In the genomic region with DNA sequence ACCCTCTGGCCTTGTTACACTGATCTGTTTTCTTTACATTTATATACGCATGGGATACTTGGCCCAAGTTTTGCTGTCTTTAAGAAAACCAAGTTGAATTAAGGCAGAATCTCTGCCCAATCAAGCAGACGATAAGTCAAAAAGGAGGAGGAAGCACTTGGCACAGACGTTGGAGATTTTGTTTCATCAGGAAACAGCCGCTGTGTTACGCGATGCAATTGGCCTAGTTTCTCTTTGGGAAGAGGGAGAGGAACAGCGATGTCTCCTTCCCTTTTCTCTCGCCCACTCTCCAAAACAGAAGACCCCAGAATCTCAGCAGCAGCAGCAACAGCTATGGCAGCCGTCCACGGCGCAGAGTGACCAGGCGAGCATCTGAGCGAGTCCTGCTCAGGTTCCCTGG, we compare ENCODE assay signal across 16 cellular contexts. TPM values are rescaled to one million over a fixed set of nuclear protein-coding genes. Genes with fewer than 3 reads are reported as not detected.
DNase-seq lines count a peak whose midpoint lies in the region; ATAC-seq and TF ChIP-seq lines count a peak whose summit lies in the region.
"Had no signal": no experiment of that assay in that cellular context is flagged by ENCODE, and none has a peak within 500 bp of the region (broad histone marks: within the 10 kb centered on the region; RNA-seq: fewer than 3 reads in every experiment).

No MANE protein-coding gene starts in this region.

- 64 to 65% methylated on average over 13 of the region's 13 CpGs for WGBS in tibial nerve, 2 donors

- no peak overlapping the region for H3K4me3 ChIP-seq in tibial nerve
- H3K4me3 ChIP-seq: K562, ovary had no signal

- CTCF ChIA-PET in RWPE1 (lab: Yijun Ruan, JAX): no interaction called here

- no peaks in the 10 kb centered on the region for H3K9me3 ChIP-seq in tibial nerve
- H3K9me3 ChIP-seq: ovary had no signal

- H3K27me3 ChIP-seq in tibial nerve: no peaks in the 10 kb centered on the region
- H3K27me3 ChIP-seq: ovary had no signal

- no peak overlapping the region for H3K4me3 Mint-ChIP-seq in immature natural killer cell
- H3K4me3 Mint-ChIP-seq: activated naive CD4-positive, alpha-beta T cell treated with anti-CD3 and anti-CD28 coated beads for 36 hours had no signal

- no peak for TF ChIP-seq POLR2A in tibial nerve (IDR thresholded peaks at IDR 0.05)

- peaks cover 0 to 9% of the 10 kb centered on the region in 2 donors for H3K4me1 Mint-ChIP-seq in immature natural killer cell

- no peak for ATAC-seq in GM19452 (IDR thresholded peaks at IDR 0.05; ENCODE audit: unreplicated experiment)
- ATAC-seq: K562 had no signal

- no peak for TF ChIP-seq EP300 in tibial nerve (IDR thresholded peaks at IDR 0.05)

- POLR2A ChIA-PET in RWPE1 (lab: Yijun Ruan, JAX; ENCODE audit: low non-redundant PET): no interaction called here

- no peaks in the 10 kb centered on the region for H3K36me3 Mint-ChIP-seq in immature natural killer cell

- TF ChIP-seq CTCF in RWPE1 (conservative IDR thresholded peaks at IDR 0.05; ENCODE audit: low read depth) (no peak), tibial nerve (IDR thresholded peaks at IDR 0.05) (no peak)

- H3K9me3 Mint-ChIP-seq in immature natural killer cell: no peaks in the 10 kb centered on the region
- H3K9me3 Mint-ChIP-seq: activated naive CD4-positive, alpha-beta T cell treated with anti-CD3 and anti-CD28 coated beads for 36 hours had no signal

- H3K27ac ChIP-seq in RWPE1 (peak overlapping the region; percentile 56), cingulate gyrus (ENCODE audit: low read depth, low read length) (peak overlapping the region; percentile 73), tibial nerve (peak overlapping the region in 3 of 4 donors; percentile 13 to 86 (median 60))
- H3K27ac ChIP-seq: HL-60, ovary had no signal

- peaks cover 0 to 57% (median 0%) of the 10 kb centered on the region in 3 donors for H3K36me3 ChIP-seq in tibial nerve
- H3K36me3 ChIP-seq: ovary had no signal

- H3K27me3 Mint-ChIP-seq in immature natural killer cell (ENCODE audit: low read depth in 3 of 3): peaks cover 1 to 8% (median 5%) of the 10 kb centered on the region in 3 donors

- H3K27ac Mint-ChIP-seq in immature natural killer cell: no peak overlapping the region
- H3K27ac Mint-ChIP-seq: activated naive CD4-positive, alpha-beta T cell treated with anti-CD3 and anti-CD28 coated beads for 36 hours had no signal

- DNase-seq in RWPE1 (ENCODE audit: low spot score) (no peak), midbrain (lab: John Stamatoyannopoulos, UW) (peak; percentile 21), tibial nerve (ENCODE audit: low spot score in 2 of 2) (no peak), immature natural killer cell (no peak), pons (ENCODE audit: low spot score) (no peak)
- DNase-seq: activated CD8-positive, alpha-beta memory T cell treated with anti-CD3 and anti-CD28 coated beads, Interleukin-2, amount 50 U/mL, for 48 hours; activated naive CD4-positive, alpha-beta T cell treated with anti-CD3 and anti-CD28 coated beads for 36 hours; C1 segment of cervical spinal cord; DMS79; NCI-H1105 treated with DMSO at 0.1 percent for 48 hours; ovary; T-helper 1 cell had no signal

- peaks cover 5 to 60% (median 26%) of the 10 kb centered on the region in 4 donors for H3K4me1 ChIP-seq in tibial nerve

RNA-seq across cellular contexts. Expression of a gene that starts 20.2 kb away (rescaled TPM):
- 10 to 100 TPM; 18.1 to 27.2 (median 20.8) TPM for total RNA-seq in tibial nerve
- polyA plus RNA-seq in immature natural killer cell: 100 to 1,000 TPM in 1 of 3 donors, 10 to 100 TPM in 2; 65.1 to 129 (median 70.2) TPM

RNA-seq across cellular contexts. Expression of a gene that starts 55.3 kb away (rescaled TPM):
- 10 to 100 TPM; 25.5 to 37.9 (median 28.8) TPM for total RNA-seq in tibial nerve
- polyA plus RNA-seq in immature natural killer cell: 10 to 100 TPM; 11.2 to 19.0 (median 11.3) TPM

RNA-seq across cellular contexts. Expression of a gene that starts 55.4 kb away (rescaled TPM):
- 1 to 10 TPM in 1 of 4 donors, under 1 TPM in 2, not detected in 1; 0.21 to 1.5 (median 0.60) TPM for total RNA-seq in tibial nerve
- polyA plus RNA-seq in immature natural killer cell: 1 to 10 TPM in 2 of 3 donors, not detected in 1; 1.3 to 3.2 TPM
- total RNA-seq: activated naive CD4-positive, alpha-beta T cell treated with anti-CD3 and anti-CD28 coated beads for 36 hours; K562 had no signal
